ENCODE assay signal across 2 cellular contexts in genomic region chr4:23009093-23009492, GRCh38.
TF ChIP-seq lines count a peak whose summit lies in the region.

No MANE protein-coding gene starts in this region.

TF ChIP-seq in GM12878, 131 proteins besides CTCF, POLR2A, EP300 and RAD21 (continues in another document):
- no peak for TF ChIP-seq KLF5 (IDR thresholded peaks at IDR 0.05; ENCODE audit: partially characterized antibody)
- peak in 1 of 2 experiments; percentile 62; a peak in 2 of 4 replicates for TF ChIP-seq BHLHE40 (IDR thresholded peaks at IDR 0.05; ENCODE audit: borderline replicate concordance in 1 of 2, low read depth in 2 of 2, low read length in 1 of 2)
- TF ChIP-seq IRF5 (IDR thresholded peaks at IDR 0.05; ENCODE audit: borderline replicate concordance): no peak
- TF ChIP-seq ATF7 (IDR thresholded peaks at IDR 0.05; ENCODE audit: low read depth): peak; percentile 62; the same call in 1 of the 2 replicates
- TF ChIP-seq NR2C1 (IDR thresholded peaks at IDR 0.05): no peak
- TF ChIP-seq SP1 (IDR thresholded peaks at IDR 0.05; ENCODE audit: low read depth, low read length): no peak
- peak; percentile 25; the same call in 1 of the 2 replicates for TF ChIP-seq BMI1 (IDR thresholded peaks at IDR 0.05; ENCODE audit: borderline replicate concordance)
- no peak for TF ChIP-seq MEF2A (IDR thresholded peaks at IDR 0.05; ENCODE audit: insufficient read depth, low read depth, low read length)
- TF ChIP-seq, protein P1, sequence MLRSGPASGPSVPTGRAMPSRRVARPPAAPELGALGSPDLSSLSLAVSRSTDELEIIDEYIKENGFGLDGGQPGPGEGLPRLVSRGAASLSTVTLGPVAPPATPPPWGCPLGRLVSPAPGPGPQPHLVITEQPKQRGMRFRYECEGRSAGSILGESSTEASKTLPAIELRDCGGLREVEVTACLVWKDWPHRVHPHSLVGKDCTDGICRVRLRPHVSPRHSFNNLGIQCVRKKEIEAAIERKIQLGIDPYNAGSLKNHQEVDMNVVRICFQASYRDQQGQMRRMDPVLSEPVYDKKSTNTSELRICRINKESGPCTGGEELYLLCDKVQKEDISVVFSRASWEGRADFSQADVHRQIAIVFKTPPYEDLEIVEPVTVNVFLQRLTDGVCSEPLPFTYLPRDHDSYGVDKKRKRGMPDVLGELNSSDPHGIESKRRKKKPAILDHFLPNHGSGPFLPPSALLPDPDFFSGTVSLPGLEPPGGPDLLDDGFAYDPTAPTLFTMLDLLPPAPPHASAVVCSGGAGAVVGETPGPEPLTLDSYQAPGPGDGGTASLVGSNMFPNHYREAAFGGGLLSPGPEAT (IDR thresholded peaks at IDR 0.05; ENCODE audit: low read depth): peak; percentile 35; the same call in 1 of the 2 replicates
- no peak for TF ChIP-seq HDAC6 (IDR thresholded peaks at IDR 0.05; ENCODE audit: unreplicated experiment)
- TF ChIP-seq STAT1 (conservative IDR thresholded peaks at IDR 0.05): no peak
- TF ChIP-seq, protein P2, sequence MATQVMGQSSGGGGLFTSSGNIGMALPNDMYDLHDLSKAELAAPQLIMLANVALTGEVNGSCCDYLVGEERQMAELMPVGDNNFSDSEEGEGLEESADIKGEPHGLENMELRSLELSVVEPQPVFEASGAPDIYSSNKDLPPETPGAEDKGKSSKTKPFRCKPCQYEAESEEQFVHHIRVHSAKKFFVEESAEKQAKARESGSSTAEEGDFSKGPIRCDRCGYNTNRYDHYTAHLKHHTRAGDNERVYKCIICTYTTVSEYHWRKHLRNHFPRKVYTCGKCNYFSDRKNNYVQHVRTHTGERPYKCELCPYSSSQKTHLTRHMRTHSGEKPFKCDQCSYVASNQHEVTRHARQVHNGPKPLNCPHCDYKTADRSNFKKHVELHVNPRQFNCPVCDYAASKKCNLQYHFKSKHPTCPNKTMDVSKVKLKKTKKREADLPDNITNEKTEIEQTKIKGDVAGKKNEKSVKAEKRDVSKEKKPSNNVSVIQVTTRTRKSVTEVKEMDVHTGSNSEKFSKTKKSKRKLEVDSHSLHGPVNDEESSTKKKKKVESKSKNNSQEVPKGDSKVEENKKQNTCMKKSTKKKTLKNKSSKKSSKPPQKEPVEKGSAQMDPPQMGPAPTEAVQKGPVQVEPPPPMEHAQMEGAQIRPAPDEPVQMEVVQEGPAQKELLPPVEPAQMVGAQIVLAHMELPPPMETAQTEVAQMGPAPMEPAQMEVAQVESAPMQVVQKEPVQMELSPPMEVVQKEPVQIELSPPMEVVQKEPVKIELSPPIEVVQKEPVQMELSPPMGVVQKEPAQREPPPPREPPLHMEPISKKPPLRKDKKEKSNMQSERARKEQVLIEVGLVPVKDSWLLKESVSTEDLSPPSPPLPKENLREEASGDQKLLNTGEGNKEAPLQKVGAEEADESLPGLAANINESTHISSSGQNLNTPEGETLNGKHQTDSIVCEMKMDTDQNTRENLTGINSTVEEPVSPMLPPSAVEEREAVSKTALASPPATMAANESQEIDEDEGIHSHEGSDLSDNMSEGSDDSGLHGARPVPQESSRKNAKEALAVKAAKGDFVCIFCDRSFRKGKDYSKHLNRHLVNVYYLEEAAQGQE (IDR thresholded peaks at IDR 0.05; ENCODE audit: low read depth, low read length): no peak
- no peak for TF ChIP-seq YY1 (IDR thresholded peaks at IDR 0.05; ENCODE audit: low read depth, low read length)
- TF ChIP-seq IKZF1 (conservative IDR thresholded peaks at IDR 0.05): no peak
- TF ChIP-seq RCOR1 (conservative IDR thresholded peaks at IDR 0.05; ENCODE audit: low read depth, low read length): no peak
- no peak; a peak in 2 of 4 replicates for TF ChIP-seq IKZF2 (IDR thresholded peaks at IDR 0.05)
- TF ChIP-seq JUNB (IDR thresholded peaks at IDR 0.05): no peak
- no peak for TF ChIP-seq ZNF207 (IDR thresholded peaks at IDR 0.05; ENCODE audit: borderline replicate concordance)
- TF ChIP-seq POLR2AphosphoS5 (IDR thresholded peaks at IDR 0.05; ENCODE audit: low read length): no peak
- TF ChIP-seq NR2F1 (conservative IDR thresholded peaks at IDR 0.05): peak; percentile 46; the same call in 1 of the 2 replicates
- TF ChIP-seq CBFB (IDR thresholded peaks at IDR 0.05; ENCODE audit: low read depth): no peak
- TF ChIP-seq MTA2 (IDR thresholded peaks at IDR 0.05; ENCODE audit: low read depth): peak; percentile 87
- TF ChIP-seq CBX5 (IDR thresholded peaks at IDR 0.05; ENCODE audit: low read depth): no peak
- TF ChIP-seq POLR2AphosphoS2 (IDR thresholded peaks at IDR 0.05; ENCODE audit: low read depth, low read length): no peak
- TF ChIP-seq, protein P3, sequence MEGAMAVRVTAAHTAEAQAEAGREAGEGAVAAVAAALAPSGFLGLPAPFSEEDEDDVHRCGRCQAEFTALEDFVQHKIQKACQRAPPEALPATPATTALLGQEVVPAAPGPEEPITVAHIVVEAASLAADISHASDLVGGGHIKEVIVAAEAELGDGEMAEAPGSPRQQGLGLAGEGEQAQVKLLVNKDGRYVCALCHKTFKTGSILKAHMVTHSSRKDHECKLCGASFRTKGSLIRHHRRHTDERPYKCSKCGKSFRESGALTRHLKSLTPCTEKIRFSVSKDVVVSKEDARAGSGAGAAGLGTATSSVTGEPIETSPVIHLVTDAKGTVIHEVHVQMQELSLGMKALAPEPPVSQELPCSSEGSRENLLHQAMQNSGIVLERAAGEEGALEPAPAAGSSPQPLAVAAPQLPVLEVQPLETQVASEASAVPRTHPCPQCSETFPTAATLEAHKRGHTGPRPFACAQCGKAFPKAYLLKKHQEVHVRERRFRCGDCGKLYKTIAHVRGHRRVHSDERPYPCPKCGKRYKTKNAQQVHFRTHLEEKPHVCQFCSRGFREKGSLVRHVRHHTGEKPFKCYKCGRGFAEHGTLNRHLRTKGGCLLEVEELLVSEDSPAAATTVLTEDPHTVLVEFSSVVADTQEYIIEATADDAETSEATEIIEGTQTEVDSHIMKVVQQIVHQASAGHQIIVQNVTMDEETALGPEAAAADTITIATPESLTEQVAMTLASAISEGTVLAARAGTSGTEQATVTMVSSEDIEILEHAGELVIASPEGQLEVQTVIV (IDR thresholded peaks at IDR 0.05; ENCODE audit: borderline replicate concordance, partially characterized antibody): no peak
- TF ChIP-seq SRF (IDR thresholded peaks at IDR 0.05; ENCODE audit: low read depth in 2 of 2, low read length in 2 of 2): no peak

TF ChIP-seq in K562, 482 proteins besides CTCF, POLR2A, EP300 and RAD21:
- TF ChIP-seq DACH1 (IDR thresholded peaks at IDR 0.05; ENCODE audit: partially characterized antibody): peak; percentile 60
- TF ChIP-seq, protein P4, sequence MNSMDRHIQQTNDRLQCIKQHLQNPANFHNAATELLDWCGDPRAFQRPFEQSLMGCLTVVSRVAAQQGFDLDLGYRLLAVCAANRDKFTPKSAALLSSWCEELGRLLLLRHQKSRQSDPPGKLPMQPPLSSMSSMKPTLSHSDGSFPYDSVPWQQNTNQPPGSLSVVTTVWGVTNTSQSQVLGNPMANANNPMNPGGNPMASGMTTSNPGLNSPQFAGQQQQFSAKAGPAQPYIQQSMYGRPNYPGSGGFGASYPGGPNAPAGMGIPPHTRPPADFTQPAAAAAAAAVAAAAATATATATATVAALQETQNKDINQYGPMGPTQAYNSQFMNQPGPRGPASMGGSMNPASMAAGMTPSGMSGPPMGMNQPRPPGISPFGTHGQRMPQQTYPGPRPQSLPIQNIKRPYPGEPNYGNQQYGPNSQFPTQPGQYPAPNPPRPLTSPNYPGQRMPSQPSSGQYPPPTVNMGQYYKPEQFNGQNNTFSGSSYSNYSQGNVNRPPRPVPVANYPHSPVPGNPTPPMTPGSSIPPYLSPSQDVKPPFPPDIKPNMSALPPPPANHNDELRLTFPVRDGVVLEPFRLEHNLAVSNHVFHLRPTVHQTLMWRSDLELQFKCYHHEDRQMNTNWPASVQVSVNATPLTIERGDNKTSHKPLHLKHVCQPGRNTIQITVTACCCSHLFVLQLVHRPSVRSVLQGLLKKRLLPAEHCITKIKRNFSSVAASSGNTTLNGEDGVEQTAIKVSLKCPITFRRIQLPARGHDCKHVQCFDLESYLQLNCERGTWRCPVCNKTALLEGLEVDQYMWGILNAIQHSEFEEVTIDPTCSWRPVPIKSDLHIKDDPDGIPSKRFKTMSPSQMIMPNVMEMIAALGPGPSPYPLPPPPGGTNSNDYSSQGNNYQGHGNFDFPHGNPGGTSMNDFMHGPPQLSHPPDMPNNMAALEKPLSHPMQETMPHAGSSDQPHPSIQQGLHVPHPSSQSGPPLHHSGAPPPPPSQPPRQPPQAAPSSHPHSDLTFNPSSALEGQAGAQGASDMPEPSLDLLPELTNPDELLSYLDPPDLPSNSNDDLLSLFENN (IDR thresholded peaks at IDR 0.05; ENCODE audit: low read depth in 2 of 2, low read length in 2 of 2): no peak
